Comparison of ENCODE assay signal across 8 cellular contexts in genomic region chr3:4750306-4751056, GRCh38.
A peak's percentile ranks its signal among the peaks of the same experiment; 100 is the strongest.
DNase-seq lines count a peak whose midpoint lies in the region; ATAC-seq and TF ChIP-seq lines count a peak whose summit lies in the region.

No MANE protein-coding gene starts in this region.

- TF ChIP-seq EP300 in gastroesophageal sphincter (IDR thresholded peaks at IDR 0.05) = no peak

- 22 to 48% methylated on average over 3 to 7 of the region's 7 CpGs for WGBS in gastroesophageal sphincter (ENCODE audit: low coverage in 1 of 2), 2 donors

- peaks cover 20% of the 10 kb centered on the region for H3K4me1 Mint-ChIP-seq in WTC11
- H3K4me1 Mint-ChIP-seq in osteocyte (ENCODE audit: unreplicated experiment) = peaks cover 59% of the 10 kb centered on the region

- POLR2A ChIA-PET in WTC11 (lab: Charles Lee) = interaction anchor here (0.6 kb wide), 1 partner anchor 347 kb away, joined by 4 read pairs; no protein-coding TSS in a partner anchor

- H3K27ac ChIP-seq in gastroesophageal sphincter = peak overlapping the region; percentile 51 to 74 (median 72)

- H3K27ac Mint-ChIP-seq in WTC11 (no peak overlapping the region; the same call in 1 of the 2 replicates), osteocyte (ENCODE audit: unreplicated experiment) (peak overlapping the region; percentile 79)

- H3K27me3 ChIP-seq in gastroesophageal sphincter = no peaks in the 10 kb centered on the region

- peaks cover 10 to 58% (median 25%) of the 10 kb centered on the region in 3 donors for H3K4me1 ChIP-seq in gastroesophageal sphincter

- no peak overlapping the region for H3K4me3 ChIP-seq in gastroesophageal sphincter

- TF ChIP-seq POLR2A in gastroesophageal sphincter (IDR thresholded peaks at IDR 0.05) = no peak

- H3K36me3 ChIP-seq in gastroesophageal sphincter = peaks cover 0 to 32% of the 10 kb centered on the region in 2 donors

- DNase-seq in ELF-1 (ENCODE audit: low read depth, low spot score) (peak; percentile 69), WTC11 (ENCODE audit: low spot score) (no peak), osteocyte (ENCODE audit: extremely low spot score, unreplicated experiment) (no peak), DMS53 treated with DMSO at 0.1 percent for 48 hours (lab: John Stamatoyannopoulos, UW; ENCODE audit: unreplicated experiment) (no peak), UCSD-AML1 (lab: John Stamatoyannopoulos, UW; ENCODE audit: unreplicated experiment) (no peak)

- CTCF ChIA-PET in WTC11 (lab: Charles Lee) = interaction anchor here (0.7 to 1.2 kb wide), 2 partner anchors 39 to 226 kb away, joined by 3 to 6 read pairs; no protein-coding TSS in a partner anchor

- no peaks in the 10 kb centered on the region for H3K9me3 ChIP-seq in gastroesophageal sphincter

- H3K27me3 Mint-ChIP-seq in WTC11 (ENCODE audit: low read depth) (no peaks in the 10 kb centered on the region), osteocyte (ENCODE audit: unreplicated experiment) (no peaks in the 10 kb centered on the region)

- H3K9me3 Mint-ChIP-seq in WTC11 (no peaks in the 10 kb centered on the region), osteocyte (ENCODE audit: unreplicated experiment) (no peaks in the 10 kb centered on the region)

- H3K4me3 Mint-ChIP-seq in WTC11 = no peak overlapping the region
- no peak overlapping the region for H3K4me3 Mint-ChIP-seq in osteocyte (ENCODE audit: unreplicated experiment)

- TF ChIP-seq CTCF in WTC11 (IDR thresholded peaks at IDR 0.05) = no peak
- TF ChIP-seq CTCF in gastroesophageal sphincter (IDR thresholded peaks at IDR 0.05) = no peak
- no peak for TF ChIP-seq CTCF in osteocyte (IDR thresholded peaks at IDR 0.05)

- peak; percentile 39; the same call in 1 of the 2 replicates for ATAC-seq in WTC11
- ATAC-seq in gastroesophageal sphincter = peak; percentile 32
- no peak for ATAC-seq in GM19452 (IDR thresholded peaks at IDR 0.05; ENCODE audit: unreplicated experiment)
- no peak for ATAC-seq in GM19328 (IDR thresholded peaks at IDR 0.05; ENCODE audit: unreplicated experiment)

- H3K36me3 Mint-ChIP-seq in WTC11 (no peaks in the 10 kb centered on the region), osteocyte (ENCODE audit: unreplicated experiment) (peaks cover 2% of the 10 kb centered on the region)

TF ChIP-seq in WTC11, 78 proteins besides CTCF, POLR2A, EP300 and RAD21:
- TF ChIP-seq NR2C2 (CRISPR knock-in tag; IDR thresholded peaks at IDR 0.05) = no peak
- TF ChIP-seq HMGXB4 (CRISPR knock-in tag; IDR thresholded peaks at IDR 0.05) = no peak
- TF ChIP-seq SMAD3 (CRISPR knock-in tag; IDR thresholded peaks at IDR 0.05; ENCODE audit: borderline replicate concordance) = no peak
- TF ChIP-seq GTF2I (CRISPR knock-in tag; conservative IDR thresholded peaks at IDR 0.05) = no peak
- TF ChIP-seq E2F4 (CRISPR knock-in tag; IDR thresholded peaks at IDR 0.05; ENCODE audit: borderline replicate concordance, low read depth) = no peak
- no peak for TF ChIP-seq MYBL2 (CRISPR knock-in tag; IDR thresholded peaks at IDR 0.05)
- TF ChIP-seq IRF1 (CRISPR knock-in tag; IDR thresholded peaks at IDR 0.05) = no peak

Comparison
In these comparisons a context has a peak if more than half of its experiments do, and no peak if none do; other contexts are left out.
1. ATAC-seq: peak in WTC11 (single experiment) and gastroesophageal sphincter (single experiment); none in GM19452 (single experiment) and GM19328 (single experiment).